In genomic region chr4:56293121-56293520, GRCh38 we compare ENCODE assay signal across 9 cellular contexts.
"Had no signal": no experiment of that assay in that cellular context is flagged by ENCODE, and none has a peak within 500 bp of the region (broad histone marks: within the 10 kb centered on the region; RNA-seq: fewer than 3 reads in every experiment).

No MANE protein-coding gene starts in this region.

- DNase-seq: GM23248, GOT3, H7, H9, HCEC 1CT, HFFc6 had no signal

- H3K4me3 Mint-ChIP-seq: GM23338, H9, HFFc6 had no signal

- ATAC-seq: GM23338, HCT116 had no signal

- H3K27ac ChIP-seq: GM23248 had no signal

- H3K9me3 Mint-ChIP-seq: GM23338, HFFc6 had no signal

- H3K4me3 ChIP-seq: GM23248, GM23338, HAP-1 had no signal

- H3K36me3 ChIP-seq: HAP-1 had no signal

- H3K27ac Mint-ChIP-seq: GM23338, H9, HFFc6 had no signal
